Comparison of ENCODE assay signal across 21 cellular contexts in genomic region chr18:78724214-78724834, GRCh38.
DNase-seq lines count a peak whose midpoint lies in the region; ATAC-seq and TF ChIP-seq lines count a peak whose summit lies in the region.
"Had no signal": no experiment of that assay in that cellular context is flagged by ENCODE, and none has a peak within 500 bp of the region (broad histone marks: within the 10 kb centered on the region; RNA-seq: fewer than 3 reads in every experiment).

No MANE protein-coding gene starts in this region.

- no peak overlapping the region for H2BK20ac ChIP-seq in H9 (ENCODE audit: low read depth, low read length, poor library complexity, severe bottlenecking)

- no peaks in the 10 kb centered on the region for H3K36me3 ChIP-seq in neural progenitor cell

- no peak overlapping the region for H2BK12ac ChIP-seq in H9 (ENCODE audit: insufficient read length, low read depth, low read length)

- H4K91ac ChIP-seq in H9 (ENCODE audit: insufficient read length, low read depth, low read length) = no peak overlapping the region

- no peak overlapping the region for H2BK15ac ChIP-seq in H9 (ENCODE audit: low read depth, low read length)

- no peaks in the 10 kb centered on the region for H3K79me1 ChIP-seq in H9 (ENCODE audit: insufficient read depth, low read depth, low read length, poor library complexity, severe bottlenecking)

- peaks cover 14% of the 10 kb centered on the region for H3K27me3 Mint-ChIP-seq in H9 (ENCODE audit: low read depth)
- peaks cover 19% of the 10 kb centered on the region for H3K27me3 Mint-ChIP-seq in brain
- H3K27me3 Mint-ChIP-seq in neural progenitor cell (ENCODE audit: insufficient read depth, low read depth) = peaks cover 3% of the 10 kb centered on the region
- H3K27me3 Mint-ChIP-seq in type B pancreatic cell = peaks cover 39% of the 10 kb centered on the region
- H3K27me3 Mint-ChIP-seq in activated T-cell treated with anti-CD3 and anti-CD28 coated beads, Interleukin-2, amount 50 U/mL, for 72 hours (ENCODE audit: low read depth) = peaks cover 19% of the 10 kb centered on the region

- WGBS in H9 (ENCODE audit: extremely low coverage, insufficient read length, low lambda C conversion rate) = no CpG with 5 or more reads among the region's 10 CpGs

- H3K4me3 ChIP-seq in neural progenitor cell = no peak overlapping the region
- H3K4me3 ChIP-seq: GM23248 had no signal

- ATAC-seq in GM18517 (IDR thresholded peaks at IDR 0.05; ENCODE audit: unreplicated experiment) (no peak), GM21723 (IDR thresholded peaks at IDR 0.05; ENCODE audit: unreplicated experiment) (no peak)
- no peak for ATAC-seq in activated T-cell treated with anti-CD3 and anti-CD28 coated beads, Interleukin-2, amount 50 U/mL, for 72 hours (replicated peaks in 1 of 2)

- H3K9ac ChIP-seq in H9 (ENCODE audit: extremely low read depth, insufficient read length, low read length) (no peak overlapping the region), neural progenitor cell (no peak overlapping the region)
- H3K9ac ChIP-seq: GM23248 had no signal

- H3K4me2 ChIP-seq in H9 (ENCODE audit: insufficient read depth, insufficient read length, low read length) = no peak overlapping the region
- no peak overlapping the region for H3K4me2 ChIP-seq in neural progenitor cell

- DNase-seq in H9 (peak; percentile 14), neural progenitor cell (ENCODE audit: low spot score) (no peak), type B pancreatic cell (ENCODE audit: extremely low spot score, unreplicated experiment) (peak; percentile 42)
- DNase-seq in activated T-cell treated with anti-CD3 and anti-CD28 coated beads, Interleukin-2, amount 50 U/mL, for 72 hours = no peak
- DNase-seq: COR-L47; DMS79; GM23248; KG1; NCI-H1092 treated with DMSO at 0.1 percent for 48 hours; NCI-H146; NCI-H2029; NCI-H226; NCI-H510A treated with DMSO at 0.1 percent for 48 hours; NCI-H774; NK-92 treated with Interleukin-12 subunit alpha and Interleukin-12 subunit beta, amount 100 ng/mL, for 24 hours; SIG-M5 had no signal

- H3F3A ChIP-seq in neural progenitor cell (ENCODE audit: low read depth) = no peaks in the 10 kb centered on the region

- peak overlapping the region in 1 of 3 experiments; percentile 41; a peak in 1 of 7 replicates for H3K27ac Mint-ChIP-seq in H9
- peak overlapping the region in 4 of 5 experiments; percentile 84 to 95 (median 90) for H3K27ac Mint-ChIP-seq in brain
- H3K27ac Mint-ChIP-seq in neural progenitor cell = peak overlapping the region; percentile 60
- H3K27ac Mint-ChIP-seq in type B pancreatic cell = no peak overlapping the region
- H3K27ac Mint-ChIP-seq in activated T-cell treated with anti-CD3 and anti-CD28 coated beads, Interleukin-2, amount 50 U/mL, for 72 hours = no peak overlapping the region
- H3K27ac Mint-ChIP-seq: CD4-positive, alpha-beta T cell had no signal

- no peak overlapping the region for H4K8ac ChIP-seq in H9 (replicated peaks; ENCODE audit: insufficient read length, low read depth, low read length)

- H3K23ac ChIP-seq in H9 (ENCODE audit: insufficient read length, low read depth, low read length) = no peak overlapping the region

- no peak overlapping the region for H3K56ac ChIP-seq in H9 (ENCODE audit: insufficient read length, low read depth, low read length)

- H3K23me2 ChIP-seq in H9 (ENCODE audit: insufficient read length, low read depth, low read length, poor library complexity, severe bottlenecking) = no peaks in the 10 kb centered on the region

- H3K36me3 Mint-ChIP-seq in H9 (ENCODE audit: insufficient read depth in 1 of 3, low read depth in 3 of 3) (peaks cover 0 to 5% (median 1%) of the 10 kb centered on the region in 3 experiments; a peak in 2 of 7 replicates), brain (no peaks in the 10 kb centered on the region), neural progenitor cell (peaks cover 3% of the 10 kb centered on the region), type B pancreatic cell (no peaks in the 10 kb centered on the region)
- H3K36me3 Mint-ChIP-seq in activated T-cell treated with anti-CD3 and anti-CD28 coated beads, Interleukin-2, amount 50 U/mL, for 72 hours (ENCODE audit: insufficient read depth in 2 of 2) = no peaks in the 10 kb centered on the region

- no peak for TF ChIP-seq CTCF in H9 (conservative IDR thresholded peaks at IDR 0.05)
- no peak for TF ChIP-seq CTCF in brain (conservative IDR thresholded peaks at IDR 0.05)
- no peak for TF ChIP-seq CTCF in neural progenitor cell (IDR thresholded peaks at IDR 0.05)
- TF ChIP-seq CTCF in type B pancreatic cell (conservative IDR thresholded peaks at IDR 0.05) = no peak

- H4K20me1 ChIP-seq in H9 (ENCODE audit: control insufficient read depth, insufficient read depth, insufficient read length) (no peaks in the 10 kb centered on the region), neural progenitor cell (ENCODE audit: low read depth) (no peaks in the 10 kb centered on the region)

- no peak overlapping the region for H3T11ph ChIP-seq in H9 (ENCODE audit: low read length)

- H3K4ac ChIP-seq in H9 (ENCODE audit: low read depth, low read length) = no peak overlapping the region

- H3K4me1 Mint-ChIP-seq in H9 (peaks cover 44 to 49% of the 10 kb centered on the region in 2 experiments), brain (peaks cover 53% of the 10 kb centered on the region), neural progenitor cell (peaks cover 22% of the 10 kb centered on the region), type B pancreatic cell (ENCODE audit: unreplicated experiment) (peaks cover 12% of the 10 kb centered on the region)
- H3K4me1 Mint-ChIP-seq in activated T-cell treated with anti-CD3 and anti-CD28 coated beads, Interleukin-2, amount 50 U/mL, for 72 hours (ENCODE audit: low read depth) = no peaks in the 10 kb centered on the region

- no peak overlapping the region for H3K14ac ChIP-seq in H9 (ENCODE audit: insufficient read depth, low read length)

- H2BK120ac ChIP-seq in H9 (ENCODE audit: low read depth, low read length, poor library complexity, severe bottlenecking) = no peak overlapping the region

- H2AK5ac ChIP-seq in H9 (ENCODE audit: insufficient read length, low read length) = no peak overlapping the region

- H3K9me3 Mint-ChIP-seq in H9 = no peaks in the 10 kb centered on the region; a peak in 1 of 5 replicates
- H3K9me3 Mint-ChIP-seq in brain = peaks cover 0 to 61% (median 17%) of the 10 kb centered on the region in 5 experiments
- peaks cover 7% of the 10 kb centered on the region for H3K9me3 Mint-ChIP-seq in neural progenitor cell
- H3K9me3 Mint-ChIP-seq in type B pancreatic cell = no peaks in the 10 kb centered on the region
- H3K9me3 Mint-ChIP-seq in activated T-cell treated with anti-CD3 and anti-CD28 coated beads, Interleukin-2, amount 50 U/mL, for 72 hours = no peaks in the 10 kb centered on the region
- H3K9me3 Mint-ChIP-seq: CD4-positive, alpha-beta T cell had no signal

- H3K4me1 ChIP-seq in H9 (ENCODE audit: insufficient read depth, low read length) (peaks cover 14% of the 10 kb centered on the region; the same call in 1 of the 2 replicates), neural progenitor cell (peaks cover 23% of the 10 kb centered on the region)

- no peak overlapping the region for H3K18ac ChIP-seq in H9 (ENCODE audit: insufficient read length, low read depth, low read length)

- H3K27ac ChIP-seq in H9 (ENCODE audit: insufficient read length, low read depth, low read length) = no peak overlapping the region
- no peak overlapping the region for H3K27ac ChIP-seq in neural progenitor cell
- H3K27ac ChIP-seq: GM23248, RWPE1 had no signal

- no peak overlapping the region for H2BK5ac ChIP-seq in H9 (ENCODE audit: insufficient read length, low read length)

- no peaks in the 10 kb centered on the region for H3K9me3 ChIP-seq in H9 (ENCODE audit: control insufficient read depth, low read depth, low read length)
- no peaks in the 10 kb centered on the region for H3K9me3 ChIP-seq in neural progenitor cell (ENCODE audit: low read depth)

- H3K4me3 Mint-ChIP-seq in H9 (no peak overlapping the region), brain (no peak overlapping the region), neural progenitor cell (no peak overlapping the region), type B pancreatic cell (no peak overlapping the region)
- H3K4me3 Mint-ChIP-seq in activated T-cell treated with anti-CD3 and anti-CD28 coated beads, Interleukin-2, amount 50 U/mL, for 72 hours = no peak overlapping the region
- H3K4me3 Mint-ChIP-seq: CD4-positive, alpha-beta T cell had no signal

- H2AFZ ChIP-seq in H9 (ENCODE audit: low read length) = no peak overlapping the region
- no peak overlapping the region for H2AFZ ChIP-seq in neural progenitor cell (replicated peaks)
- H2AFZ ChIP-seq: GM23248 had no signal

- H3K79me2 ChIP-seq in H9 (ENCODE audit: insufficient read depth, low read length) (no peaks in the 10 kb centered on the region), neural progenitor cell (ENCODE audit: low read depth) (no peaks in the 10 kb centered on the region)

- H4K5ac ChIP-seq in H9 (ENCODE audit: insufficient read length, low read depth, low read length) = no peak overlapping the region

- H3K27me3 ChIP-seq in H9 (ENCODE audit: insufficient read depth, low read length) (no peaks in the 10 kb centered on the region), neural progenitor cell (peaks cover 24% of the 10 kb centered on the region)

Comparison
In these comparisons a context has a peak if more than half of its experiments do, and no peak if none do; other contexts are left out.
1. DNase-seq: peak in H9 (single experiment) and type B pancreatic cell (single experiment); none in neural progenitor cell (single experiment) and activated T-cell treated with anti-CD3 and anti-CD28 coated beads, Interleukin-2, amount 50 U/mL, for 72 hours (0 of 2).
2. H3K27ac Mint-ChIP-seq: peak in brain (4 of 5) and neural progenitor cell (single experiment); none in type B pancreatic cell (single experiment) and activated T-cell treated with anti-CD3 and anti-CD28 coated beads, Interleukin-2, amount 50 U/mL, for 72 hours (single experiment).